In the genomic region with DNA sequence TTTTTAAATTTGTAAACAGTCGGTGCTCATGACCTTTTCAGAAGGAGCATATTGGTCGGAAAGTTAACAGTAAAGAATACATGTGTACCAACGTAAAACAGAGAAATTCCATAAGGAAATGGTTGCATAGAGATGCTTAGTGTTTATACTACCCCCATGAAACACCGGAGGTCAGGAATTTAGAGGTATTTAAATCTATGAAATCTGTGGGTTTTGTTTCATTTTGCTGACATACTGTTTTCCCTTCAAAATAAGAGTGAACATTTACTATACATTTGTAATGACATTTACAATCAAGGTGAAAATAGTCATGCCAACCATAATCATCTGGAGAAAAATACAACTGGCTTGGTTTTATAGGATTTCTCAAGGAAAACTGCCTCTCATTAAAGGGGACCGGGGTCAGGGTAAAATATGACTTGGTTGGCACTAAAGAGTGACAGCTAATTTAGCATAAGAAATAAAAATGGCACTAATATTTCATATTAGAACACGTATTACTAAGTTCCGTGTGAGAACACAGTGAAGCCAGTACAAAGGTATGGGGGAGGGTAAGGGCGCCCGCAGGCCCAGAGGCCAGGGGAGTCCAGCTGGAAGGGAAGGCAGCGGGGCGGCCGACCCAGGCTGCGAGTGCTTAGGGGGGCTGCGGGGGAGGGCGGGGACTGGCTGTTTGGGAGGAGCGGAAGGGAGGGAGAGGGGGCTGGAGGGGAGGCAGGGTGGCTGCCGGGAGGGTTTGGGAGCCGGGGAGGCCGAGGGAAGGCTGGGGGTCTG, we compare ENCODE assay signal across 8 cellular contexts. TPM values are rescaled to one million over a fixed set of nuclear protein-coding genes. Genes with fewer than 3 reads are reported as not detected.
DNase-seq lines count a peak whose midpoint lies in the region; ATAC-seq and TF ChIP-seq lines count a peak whose summit lies in the region.

No MANE protein-coding gene starts in this region.

- H3K9me3 Mint-ChIP-seq in CD14-positive monocyte, result no peaks in the 10 kb centered on the region

- peak overlapping the region; percentile 96 for H3K27ac ChIP-seq in Panc1 (ENCODE audit: low read length)
- peak overlapping the region; percentile 96 to 97 for H3K27ac ChIP-seq in breast epithelium
- H3K27ac ChIP-seq in iPS-20b (ENCODE audit: low read length), result no peak overlapping the region
- peak overlapping the region in 20 of 21 experiments; percentile 93 to 100 (median 99) for H3K27ac ChIP-seq in skin epidermis

- H3K9me3 ChIP-seq in Panc1 (ENCODE audit: control insufficient read depth, insufficient read depth, low read depth, low read length) (no peaks in the 10 kb centered on the region), breast epithelium (no peaks in the 10 kb centered on the region), iPS-20b (ENCODE audit: insufficient read depth, low read depth, low read length) (no peaks in the 10 kb centered on the region)

- H3K9ac ChIP-seq in iPS-20b (ENCODE audit: low read depth, low read length), result peak overlapping the region; percentile 89; the same call in 1 of the 2 replicates

- peaks cover 17 to 36% of the 10 kb centered on the region in 2 donors for H3K36me3 Mint-ChIP-seq in CD14-positive monocyte

- peaks cover 0 to 2% (median 1%) of the 10 kb centered on the region in 3 donors for H3K27me3 Mint-ChIP-seq in CD14-positive monocyte (ENCODE audit: low read depth in 3 of 3)

- peaks cover 36% of the 10 kb centered on the region for H3K4me1 Mint-ChIP-seq in CD14-positive monocyte

- no TSS peak for BruUV-seq in Panc1 (replicated peaks; lab: Mats Ljungman, UMichigan)

- H3K4me3 ChIP-seq in Panc1 (ENCODE audit: low read depth in 2 of 2, low read length in 2 of 2), result peak overlapping the region; percentile 79 to 80
- peak overlapping the region; percentile 66 to 84 (median 75) for H3K4me3 ChIP-seq in breast epithelium
- peak overlapping the region; percentile 91 for H3K4me3 ChIP-seq in iPS-20b (ENCODE audit: low read length)
- H3K4me3 ChIP-seq in skin epidermis, result peak overlapping the region; percentile 71 to 80 (median 76)

- POLR2A ChIA-PET in Panc1 (lab: Charles Lee), result interaction anchor here (1.1 kb wide), 1 partner anchor 226 kb away, joined by 4 read pairs; the partner anchor contains the start of gene TSN

- H3K4me3 Mint-ChIP-seq in CD14-positive monocyte, result peak overlapping the region; percentile 88 to 100

- no peak for DNase-seq in CD14-positive monocyte (ENCODE audit: low spot score)
- DNase-seq in Panc1 (ENCODE audit: low read depth, low spot score), result no peak
- DNase-seq in breast epithelium (ENCODE audit: low spot score in 2 of 2), result peak in 1 of 2 donors; percentile 32
- DNase-seq in middle frontal gyrus (ENCODE audit: extremely low spot score, low spot score), result no peak

- H3K27me3 ChIP-seq in Panc1 (ENCODE audit: control insufficient read depth, insufficient read depth, low read length), result no peaks in the 10 kb centered on the region
- no peaks in the 10 kb centered on the region for H3K27me3 ChIP-seq in breast epithelium
- H3K27me3 ChIP-seq in iPS-20b (ENCODE audit: insufficient read depth, low read length), result no peaks in the 10 kb centered on the region

- H3K27ac Mint-ChIP-seq in CD14-positive monocyte, result peak overlapping the region; percentile 98 to 100 (median 99)

- no peak for TF ChIP-seq POLR2A in breast epithelium (IDR thresholded peaks at IDR 0.05)

- H3K4me1 ChIP-seq in Panc1 (ENCODE audit: control insufficient read depth, insufficient read depth, low read length) (peaks cover 32% of the 10 kb centered on the region), breast epithelium (peaks cover 0 to 12% of the 10 kb centered on the region in 2 donors), iPS-20b (ENCODE audit: insufficient read depth, low read length) (peaks cover 10% of the 10 kb centered on the region)

- in situ Hi-C loops in Panc1 (cut with HindIII; ENCODE audit: low pct_unique_long_range_greater_than_20kb, low sequenced_read_pairs), result no loop called here

- TF ChIP-seq CTCF in CD14-positive monocyte (IDR thresholded peaks at IDR 0.05) (no peak), Panc1 (IDR thresholded peaks at IDR 0.05) (no peak), breast epithelium (IDR thresholded peaks at IDR 0.05) (no peak)

- intact Hi-C loops in CD14-positive monocyte (cut with micrococcal nuclease) (loop anchor here (2.0 to 5.0 kb wide), 6 partner anchors 68 to 228 kb away; partner anchors contain the start of genes CLASP1 (in 2 of the 2), NIFK (in 2 of the 2) and TSN (in 1 of the 2)), Panc1 (cut with micrococcal nuclease; ENCODE audit: unreplicated experiment) (loop anchor here (2.0 to 5.0 kb wide), 2 partner anchors 123 to 189 kb away; no protein-coding TSS in a partner anchor), breast epithelium (cut with DNase I; ENCODE audit: low total_unique reads) (loop anchor here (10.0 kb wide), 1 partner anchor 205 kb away; the partner anchor contains the start of gene NIFK)

- H3K36me3 ChIP-seq in Panc1 (ENCODE audit: control insufficient read depth, insufficient read depth, low read length), result peaks cover 5% of the 10 kb centered on the region; the same call in 1 of the 2 replicates
- H3K36me3 ChIP-seq in breast epithelium, result no peaks in the 10 kb centered on the region
- H3K36me3 ChIP-seq in iPS-20b (ENCODE audit: insufficient read depth, low read depth, low read length), result peaks cover 24% of the 10 kb centered on the region

- peak; percentile 0 for ATAC-seq in GM19025 (IDR thresholded peaks at IDR 0.05; ENCODE audit: low read depth, unreplicated experiment)
- peak; percentile 11 for ATAC-seq in HG03354 (IDR thresholded peaks at IDR 0.05; ENCODE audit: poor library complexity, severe bottlenecking, unreplicated experiment)
- ATAC-seq in Panc1, result peak; percentile 39

- CTCF ChIA-PET in Panc1 (lab: Charles Lee), result interaction anchor here (0.7 kb wide), 1 partner anchor 431 kb away, joined by 10 read pairs; no protein-coding TSS in a partner anchor

RNA-seq across cellular contexts. Expression of gene RNU4ATAC, which starts 1.1 kb away (rescaled TPM):
- not detected for polyA plus RNA-seq in CD14-positive monocyte
- not detected for total RNA-seq in Panc1 (2021; ENCODE audit: unreplicated experiment)
- polyA plus RNA-seq in Panc1 (2012; ENCODE audit: insufficient read length), result 9.3 TPM
- not detected for total RNA-seq in breast epithelium
